ENCODE assay signal across 8 cellular contexts in genomic region chr13:36432106-36432544, GRCh38. TPM values are rescaled to one million over a fixed set of nuclear protein-coding genes. Genes with fewer than 3 reads are reported as not detected.
A peak's percentile ranks its signal among the peaks of the same experiment; 100 is the strongest.
DNase-seq lines count a peak whose midpoint lies in the region; ATAC-seq lines count a peak whose summit lies in the region.
"Had no signal": no experiment of that assay in that cellular context is flagged by ENCODE, and none has a peak within 500 bp of the region (broad histone marks: within the 10 kb centered on the region; RNA-seq: fewer than 3 reads in every experiment).

Gene CCNA1, plus strand, starts transcription at chr13:36432495. Its CDS starts 562 bp downstream, at chr13:36433057.

- no peaks in the 10 kb centered on the region for H3K9me3 Mint-ChIP-seq in natural killer cell treated with Interleukin-12 subunit alpha and Interleukin-12 subunit beta and Interleukin-15 and Interleukin-18, amount 100 ng/mL, for 72 hours

- H3K4me3 Mint-ChIP-seq in T-helper 17 cell: peak within 1 kb of the TSS; percentile 76
- peak within 1 kb of the TSS; percentile 36 for H3K4me3 Mint-ChIP-seq in natural killer cell treated with Interleukin-12 subunit alpha and Interleukin-12 subunit beta and Interleukin-15 and Interleukin-18, amount 100 ng/mL, for 72 hours

- H3K4me1 Mint-ChIP-seq in T-helper 17 cell: no peaks in the 10 kb centered on the region
- H3K4me1 Mint-ChIP-seq in natural killer cell treated with Interleukin-12 subunit alpha and Interleukin-12 subunit beta and Interleukin-15 and Interleukin-18, amount 100 ng/mL, for 72 hours (ENCODE audit: low read depth in 2 of 2): no peaks in the 10 kb centered on the region

- ATAC-seq in GM18502 (IDR thresholded peaks at IDR 0.05; ENCODE audit: poor library complexity, unreplicated experiment): peak; percentile 51
- ATAC-seq in HG03442 (IDR thresholded peaks at IDR 0.05; ENCODE audit: unreplicated experiment): peak; percentile 64
- no peak for ATAC-seq in T-helper 17 cell
- ATAC-seq in natural killer cell treated with Interleukin-12 subunit alpha and Interleukin-12 subunit beta and Interleukin-15 and Interleukin-18, amount 100 ng/mL, for 72 hours: peak; percentile 56 to 70
- no peak for ATAC-seq in HG03097 (IDR thresholded peaks at IDR 0.05; ENCODE audit: low FRiP score, unreplicated experiment)
- ATAC-seq in GM19467 (IDR thresholded peaks at IDR 0.05; ENCODE audit: unreplicated experiment): no peak

- H3K27ac ChIP-seq in epithelial cell of prostate: peak within 1 kb of the TSS; percentile 46
- H3K27ac ChIP-seq: VCaP had no signal

- no peaks in the 10 kb centered on the region for H3K9me3 ChIP-seq in T-helper 17 cell (ENCODE audit: control insufficient read depth, low read length, poor library complexity, severe bottlenecking)

- peaks cover 74% of the 10 kb centered on the region for H3K27me3 Mint-ChIP-seq in T-helper 17 cell
- peaks cover 37 to 45% of the 10 kb centered on the region in 2 donors for H3K27me3 Mint-ChIP-seq in natural killer cell treated with Interleukin-12 subunit alpha and Interleukin-12 subunit beta and Interleukin-15 and Interleukin-18, amount 100 ng/mL, for 72 hours

- DNase-seq in T-helper 17 cell (no peak), epithelial cell of prostate (ENCODE audit: low read depth, low spot score) (no peak)
- no peak for DNase-seq in natural killer cell treated with Interleukin-12 subunit alpha and Interleukin-12 subunit beta and Interleukin-15 and Interleukin-18, amount 100 ng/mL, for 72 hours (ENCODE audit: low spot score)

- peaks cover 7% of the 10 kb centered on the region for H3K36me3 Mint-ChIP-seq in T-helper 17 cell (ENCODE audit: low read depth)
- no peaks in the 10 kb centered on the region for H3K36me3 Mint-ChIP-seq in natural killer cell treated with Interleukin-12 subunit alpha and Interleukin-12 subunit beta and Interleukin-15 and Interleukin-18, amount 100 ng/mL, for 72 hours

- H3K27ac Mint-ChIP-seq in T-helper 17 cell: peak within 1 kb of the TSS; percentile 16
- no peak within 1 kb of the TSS for H3K27ac Mint-ChIP-seq in natural killer cell treated with Interleukin-12 subunit alpha and Interleukin-12 subunit beta and Interleukin-15 and Interleukin-18, amount 100 ng/mL, for 72 hours

RNA-seq across cellular contexts. Expression of gene CCNA1, which starts in this region (rescaled TPM):
- not detected for total RNA-seq in T-helper 17 cell
- total RNA-seq in natural killer cell treated with Interleukin-12 subunit alpha and Interleukin-12 subunit beta and Interleukin-15 and Interleukin-18, amount 100 ng/mL, for 72 hours: under 1 TPM in 1 of 2 donors, not detected in 1; 0.70 TPM

Comparison
In these comparisons a context has a peak if more than half of its experiments do, and no peak if none do; other contexts are left out.
1. Peak in ATAC-seq in natural killer cell treated with Interleukin-12 subunit alpha and Interleukin-12 subunit beta and Interleukin-15 and Interleukin-18, amount 100 ng/mL, for 72 hours; RNA of the gene not detected or under 1 TPM.
2. ATAC-seq: peak in GM18502 (single experiment) and HG03442 (single experiment); none in T-helper 17 cell (single experiment), HG03097 (single experiment) and GM19467 (single experiment).